In genomic region chr18:14969507-14969906, GRCh38 we compare ENCODE assay signal across 25 cellular contexts.
"Had no signal": no experiment of that assay in that cellular context is flagged by ENCODE, and none has a peak within 500 bp of the region (broad histone marks: within the 10 kb centered on the region; RNA-seq: fewer than 3 reads in every experiment).

No MANE protein-coding gene starts in this region.

- H3K4me1 ChIP-seq: heart right ventricle, upper lobe of right lung had no signal

- DNase-seq: activated CD4-positive, alpha-beta T cell treated with anti-CD3 and anti-CD28 coated beads for 36 hours; activated CD4-positive, alpha-beta T cell treated with anti-CD3 and anti-CD28 coated beads, Interleukin-2, amount 50 U/mL, for 4 hours; activated CD8-positive, alpha-beta memory T cell treated with anti-CD3 and anti-CD28 coated beads, Interleukin-2, amount 50 U/mL, for 48 hours; activated naive CD4-positive, alpha-beta T cell treated with anti-CD3 and anti-CD28 coated beads for 36 hours; activated naive CD8-positive, alpha-beta T cell treated with anti-CD3 and anti-CD28 coated beads, Interleukin-2, amount 10 ng/mL, durations not matched to agents 7 days and 5 days; activated T-cell treated with anti-CD3 and anti-CD28 coated beads, Interleukin-2, amount 50 U/mL, for 4 hours; amniotic stem cell; cerebellar nuclear complex; heart right ventricle; naive B cell; occipital lobe; posterior cingulate gyrus; stimulated activated CD4-positive, alpha-beta T cell treated with anti-CD3 and anti-CD28 coated beads, Interleukin-15, amount 100 ng/mL, for 24 hours; stimulated activated CD4-positive, alpha-beta T cell treated with anti-CD3 and anti-CD28 coated beads, Interleukin-2, amount 100 ng/mL, for 48 hours; stimulated activated naive CD4-positive, alpha-beta T cell treated with Interleukin-2 at 50 U/mL for 16 hours; T-helper 9 cell; upper lobe of right lung had no signal

- H3K9me3 ChIP-seq: heart right ventricle, upper lobe of right lung had no signal

- H3K36me3 ChIP-seq: heart right ventricle, upper lobe of right lung had no signal

- H3K36me3 Mint-ChIP-seq: activated naive CD8-positive, alpha-beta T cell treated with anti-CD3 and anti-CD28 coated beads, Interleukin-2, amount 10 ng/mL, durations not matched to agents 7 days and 5 days; naive B cell had no signal

- H3K4me3 ChIP-seq: coronary artery, heart right ventricle, lung, smooth muscle cell, upper lobe of right lung had no signal

- H3K4me1 Mint-ChIP-seq: activated CD4-positive, alpha-beta T cell treated with anti-CD3 and anti-CD28 coated beads for 36 hours; activated naive CD8-positive, alpha-beta T cell treated with anti-CD3 and anti-CD28 coated beads, Interleukin-2, amount 10 ng/mL, durations not matched to agents 7 days and 5 days; naive B cell; neural crest cell; WTC11 had no signal

- ATAC-seq: activated CD4-positive, alpha-beta T cell treated with anti-CD3 and anti-CD28 coated beads for 36 hours; activated T-cell treated with anti-CD3 and anti-CD28 coated beads, Interleukin-2, amount 50 U/mL, for 4 hours; heart right ventricle; left lobe of liver; sciatic nerve; upper lobe of right lung; WTC11 had no signal

- H3K27ac Mint-ChIP-seq: activated CD4-positive, alpha-beta T cell treated with anti-CD3 and anti-CD28 coated beads for 36 hours; activated naive CD4-positive, alpha-beta T cell treated with anti-CD3 and anti-CD28 coated beads for 36 hours; activated naive CD8-positive, alpha-beta T cell treated with anti-CD3 and anti-CD28 coated beads, Interleukin-2, amount 10 ng/mL, durations not matched to agents 7 days and 5 days; naive B cell; WTC11 had no signal

- H3K4me2 ChIP-seq: smooth muscle cell had no signal

- H3K4me3 Mint-ChIP-seq: activated CD4-positive, alpha-beta T cell treated with anti-CD3 and anti-CD28 coated beads for 36 hours; activated naive CD4-positive, alpha-beta T cell treated with anti-CD3 and anti-CD28 coated beads for 36 hours; activated naive CD8-positive, alpha-beta T cell treated with anti-CD3 and anti-CD28 coated beads, Interleukin-2, amount 10 ng/mL, durations not matched to agents 7 days and 5 days; activated T-cell treated with anti-CD3 and anti-CD28 coated beads, Interleukin-2, amount 50 U/mL, for 4 hours; naive B cell; neural crest cell; WTC11 had no signal

- H3K27me3 ChIP-seq: upper lobe of right lung had no signal

- H3K27me3 Mint-ChIP-seq: activated CD4-positive, alpha-beta T cell treated with anti-CD3 and anti-CD28 coated beads for 36 hours; activated naive CD8-positive, alpha-beta T cell treated with anti-CD3 and anti-CD28 coated beads, Interleukin-2, amount 10 ng/mL, durations not matched to agents 7 days and 5 days; naive B cell had no signal

- H3K27ac ChIP-seq: coronary artery, epithelial cell of prostate, heart right ventricle, upper lobe of right lung had no signal

- H3K9me3 Mint-ChIP-seq: activated naive CD4-positive, alpha-beta T cell treated with anti-CD3 and anti-CD28 coated beads for 36 hours; activated naive CD8-positive, alpha-beta T cell treated with anti-CD3 and anti-CD28 coated beads, Interleukin-2, amount 10 ng/mL, durations not matched to agents 7 days and 5 days; activated T-cell treated with anti-CD3 and anti-CD28 coated beads, Interleukin-2, amount 50 U/mL, for 4 hours had no signal
